8 cellular contexts compared by ENCODE assay signal in the genomic region with DNA sequence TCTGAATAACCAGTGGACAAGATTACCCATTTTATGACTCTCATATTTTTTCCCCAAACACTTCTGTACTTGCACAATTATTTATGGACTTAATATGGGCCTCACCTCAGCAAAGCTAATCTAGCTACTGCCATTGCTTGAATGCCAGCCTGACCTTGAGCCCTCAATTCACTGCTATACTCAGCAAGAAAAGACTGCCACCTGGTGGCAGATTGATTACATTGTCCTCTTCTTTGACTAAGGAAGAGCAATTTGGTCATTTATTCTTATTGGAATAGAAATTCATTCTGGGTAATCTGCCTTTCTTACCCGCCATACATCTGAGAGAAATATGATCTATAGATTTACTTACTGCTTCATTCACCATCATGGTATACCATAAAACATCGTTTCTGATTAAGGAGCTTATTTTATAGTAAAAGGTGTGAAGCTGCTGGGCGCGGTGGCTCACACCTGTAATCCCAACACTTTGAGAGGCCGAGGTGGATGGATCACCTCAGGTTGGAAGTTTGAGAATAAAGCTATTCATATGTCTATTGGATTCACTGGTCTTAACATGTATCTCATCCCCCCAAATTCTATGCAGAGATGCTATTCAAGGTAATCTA. TPM values are rescaled to one million over a fixed set of nuclear protein-coding genes. Genes with fewer than 3 reads are reported as not detected.
DNase-seq lines count a peak whose midpoint lies in the region; ATAC-seq and TF ChIP-seq lines count a peak whose summit lies in the region.

No MANE protein-coding gene starts in this region.

- DNase-seq in CD14-positive monocyte (ENCODE audit: low spot score) = peak; percentile 65
- DNase-seq in NCI-H526 (lab: John Stamatoyannopoulos, UW) = peak; percentile 68 to 87
- DNase-seq in activated CD4-positive, alpha-beta T cell treated with anti-CD3 and anti-CD28 coated beads, Interleukin-2, amount 10 ng/mL, durations not matched to agents 24 days and 14 days = peak; percentile 93
- peak; percentile 75 to 79 (median 76) for DNase-seq in effector memory CD8-positive, alpha-beta T cell
- peak; percentile 86 for DNase-seq in mesendoderm
- peak; percentile 29 to 65 for DNase-seq in stimulated activated CD8-positive, alpha-beta memory T cell treated with anti-CD3 and anti-CD28 coated beads, Interleukin-7, amount 100 ng/mL, for 4 hours (ENCODE audit: low read depth in 2 of 2)

- no peaks in the 10 kb centered on the region for H3K36me3 ChIP-seq in mesendoderm (ENCODE audit: control insufficient read depth, insufficient read depth, low read length)

- H3K4ac ChIP-seq in mesendoderm (ENCODE audit: low read depth, low read length) = no peak overlapping the region

- H3K36me3 Mint-ChIP-seq in CD14-positive monocyte = no peaks in the 10 kb centered on the region
- peaks cover 5% of the 10 kb centered on the region for H3K36me3 Mint-ChIP-seq in activated CD4-positive, alpha-beta T cell treated with anti-CD3 and anti-CD28 coated beads, Interleukin-2, amount 10 ng/mL, durations not matched to agents 24 days and 14 days (ENCODE audit: low read depth)
- no peaks in the 10 kb centered on the region for H3K36me3 Mint-ChIP-seq in effector memory CD8-positive, alpha-beta T cell (ENCODE audit: insufficient read depth)

- H2BK120ac ChIP-seq in mesendoderm (ENCODE audit: low read depth, low read length) = no peak overlapping the region

- no peak overlapping the region for H3K4me3 ChIP-seq in mesendoderm (ENCODE audit: low read length)

- H3K79me2 ChIP-seq in mesendoderm (ENCODE audit: control insufficient read depth, insufficient read depth, low read length) = no peaks in the 10 kb centered on the region

- no peak overlapping the region for H4K8ac ChIP-seq in mesendoderm (ENCODE audit: low read depth, low read length)

- peaks cover 14% of the 10 kb centered on the region for H3K4me1 Mint-ChIP-seq in CD14-positive monocyte
- peaks cover 38% of the 10 kb centered on the region for H3K4me1 Mint-ChIP-seq in activated CD4-positive, alpha-beta T cell treated with anti-CD3 and anti-CD28 coated beads, Interleukin-2, amount 10 ng/mL, durations not matched to agents 24 days and 14 days
- H3K4me1 Mint-ChIP-seq in effector memory CD8-positive, alpha-beta T cell (ENCODE audit: low read depth in 2 of 2) = peaks cover 14 to 27% of the 10 kb centered on the region in 2 donors

- no peaks in the 10 kb centered on the region for H3K9me3 Mint-ChIP-seq in CD14-positive monocyte
- H3K9me3 Mint-ChIP-seq in activated CD4-positive, alpha-beta T cell treated with anti-CD3 and anti-CD28 coated beads, Interleukin-2, amount 10 ng/mL, durations not matched to agents 24 days and 14 days = peaks cover 9% of the 10 kb centered on the region
- no peaks in the 10 kb centered on the region for H3K9me3 Mint-ChIP-seq in effector memory CD8-positive, alpha-beta T cell

- no peaks in the 10 kb centered on the region for H3K79me1 ChIP-seq in mesendoderm (ENCODE audit: low read length)

- H3K4me2 ChIP-seq in mesendoderm (ENCODE audit: low read length) = no peak overlapping the region

- H3K9ac ChIP-seq in mesendoderm (ENCODE audit: low read length) = no peak overlapping the region

- peak; percentile 89 for TF ChIP-seq CTCF in CD14-positive monocyte (IDR thresholded peaks at IDR 0.05)

- no peak overlapping the region for H2AK5ac ChIP-seq in mesendoderm (ENCODE audit: low read length)

- H3K27me3 Mint-ChIP-seq in CD14-positive monocyte (ENCODE audit: low read depth in 3 of 3) = peaks cover 0 to 3% (median 0%) of the 10 kb centered on the region in 3 donors
- no peaks in the 10 kb centered on the region for H3K27me3 Mint-ChIP-seq in activated CD4-positive, alpha-beta T cell treated with anti-CD3 and anti-CD28 coated beads, Interleukin-2, amount 10 ng/mL, durations not matched to agents 24 days and 14 days
- peaks cover 0 to 10% of the 10 kb centered on the region in 2 donors for H3K27me3 Mint-ChIP-seq in effector memory CD8-positive, alpha-beta T cell

- no peak overlapping the region for H3K27ac ChIP-seq in mesendoderm (ENCODE audit: low read depth, low read length)

- H3K4me1 ChIP-seq in mesendoderm (ENCODE audit: control insufficient read depth, low read depth, low read length) = no peaks in the 10 kb centered on the region

- no peak overlapping the region for H3K18ac ChIP-seq in mesendoderm (ENCODE audit: low read length)

- H2BK5ac ChIP-seq in mesendoderm (ENCODE audit: low read length) = no peak overlapping the region

- intact Hi-C loops in CD14-positive monocyte (cut with micrococcal nuclease) = loop anchor here (2.0 kb wide), 1 partner anchor 135 kb away; no protein-coding TSS in a partner anchor
- intact Hi-C loops in activated CD4-positive, alpha-beta T cell treated with anti-CD3 and anti-CD28 coated beads, Interleukin-2, amount 10 ng/mL, durations not matched to agents 24 days and 14 days (cut with micrococcal nuclease) = loop anchor here (1.0 to 10.0 kb wide), 5 partner anchors 13 to 239 kb away; a partner anchor contains a TSS

- WGBS in mesendoderm (ENCODE audit: extremely low coverage, insufficient coverage, low lambda C conversion rate) = no CpG with 5 or more reads among the region's 5 CpGs

- no peak overlapping the region for H2BK15ac ChIP-seq in mesendoderm (replicated peaks; ENCODE audit: low read depth)

- H3K27ac Mint-ChIP-seq in CD14-positive monocyte = no peak overlapping the region
- peak overlapping the region; percentile 80 for H3K27ac Mint-ChIP-seq in activated CD4-positive, alpha-beta T cell treated with anti-CD3 and anti-CD28 coated beads, Interleukin-2, amount 10 ng/mL, durations not matched to agents 24 days and 14 days
- no peak overlapping the region for H3K27ac Mint-ChIP-seq in effector memory CD8-positive, alpha-beta T cell

- no peak overlapping the region for H3K4me3 Mint-ChIP-seq in CD14-positive monocyte
- H3K4me3 Mint-ChIP-seq in activated CD4-positive, alpha-beta T cell treated with anti-CD3 and anti-CD28 coated beads, Interleukin-2, amount 10 ng/mL, durations not matched to agents 24 days and 14 days = no peak overlapping the region
- H3K4me3 Mint-ChIP-seq in effector memory CD8-positive, alpha-beta T cell = no peak overlapping the region

- ATAC-seq in GM19023 (IDR thresholded peaks at IDR 0.05; ENCODE audit: unreplicated experiment) (peak; percentile 77), HG03558 (IDR thresholded peaks at IDR 0.05; ENCODE audit: extremely low read depth, unreplicated experiment) (peak; percentile 76)
- peak; percentile 89 for ATAC-seq in effector memory CD8-positive, alpha-beta T cell (replicated peaks)

- H3K23ac ChIP-seq in mesendoderm (ENCODE audit: low read length) = no peak overlapping the region

- H3K56ac ChIP-seq in mesendoderm (ENCODE audit: low read length) = no peak overlapping the region

- H4K5ac ChIP-seq in mesendoderm (ENCODE audit: low read length) = no peak overlapping the region

- H3K27me3 ChIP-seq in mesendoderm (ENCODE audit: insufficient read depth, low read length, poor library complexity) = no peaks in the 10 kb centered on the region

RNA-seq across cellular contexts. Expression of a gene that starts 32.9 kb away (rescaled TPM):
- 1 to 10 TPM in 1 of 2 donors, under 1 TPM in 1; 0.83 to 1.4 TPM for polyA plus RNA-seq in CD14-positive monocyte
- 18.8 and 19.7 TPM in 2 replicates for total RNA-seq in activated CD4-positive, alpha-beta T cell treated with anti-CD3 and anti-CD28 coated beads, Interleukin-2, amount 10 ng/mL, durations not matched to agents 24 days and 14 days
- polyA plus RNA-seq in mesendoderm (2013, experiment 1 of 2) = 2.6 TPM
- 2.8 TPM for polyA plus RNA-seq in mesendoderm (2013, experiment 2 of 2)
